ENCODE assay signal across 27 cellular contexts in the genomic region with DNA sequence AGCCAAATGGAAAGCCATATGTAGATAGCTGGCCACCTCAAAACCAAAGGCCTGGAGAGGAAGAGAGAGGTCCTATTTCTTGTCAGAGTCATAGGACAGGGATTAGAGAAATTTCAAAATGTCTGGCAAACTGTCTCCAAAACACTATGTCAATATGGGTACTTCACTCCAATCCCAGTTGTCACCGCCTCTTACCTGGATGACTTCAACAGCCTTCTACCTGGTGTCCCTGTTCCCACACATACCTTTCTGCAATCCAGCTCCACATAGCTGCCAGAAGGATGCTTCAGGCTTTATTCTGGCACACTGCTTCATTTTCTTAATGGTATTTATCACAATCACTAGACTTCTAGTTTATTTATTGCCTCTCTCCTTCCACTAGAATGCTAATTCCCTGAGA. TPM values are rescaled to one million over a fixed set of nuclear protein-coding genes. Genes with fewer than 3 reads are reported as not detected.
"Had no signal": no experiment of that assay in that cellular context is flagged by ENCODE, and none has a peak within 500 bp of the region (broad histone marks: within the 10 kb centered on the region; RNA-seq: fewer than 3 reads in every experiment).

No MANE protein-coding gene starts in this region.

- H3K4me1 ChIP-seq: foreskin keratinocyte, gastroesophageal sphincter, heart left ventricle, left lung, prostate gland, testis, transverse colon had no signal

- H3K79me2 ChIP-seq: hepatocyte had no signal

- H3K27me3 ChIP-seq: esophagus muscularis mucosa, gastroesophageal sphincter, left lung, sigmoid colon, stomach, testis had no signal

- H3K4me3 Mint-ChIP-seq: naive thymus-derived CD8-positive, alpha-beta T cell; nephron progenitor cell; stimulated activated effector memory CD8-positive, alpha-beta T cell treated with anti-CD3 and anti-CD28 coated beads, Interleukin-12 subunit alpha, Interleukin-12 subunit beta, amount 100 ng/mL, for 72 hours had no signal

- H3K36me3 Mint-ChIP-seq: naive thymus-derived CD8-positive, alpha-beta T cell; stimulated activated effector memory CD8-positive, alpha-beta T cell treated with anti-CD3 and anti-CD28 coated beads, Interleukin-12 subunit alpha, Interleukin-12 subunit beta, amount 100 ng/mL, for 72 hours had no signal

- H3K4me1 Mint-ChIP-seq: naive thymus-derived CD8-positive, alpha-beta T cell; nephron progenitor cell; stimulated activated effector memory CD8-positive, alpha-beta T cell treated with anti-CD3 and anti-CD28 coated beads, Interleukin-12 subunit alpha, Interleukin-12 subunit beta, amount 100 ng/mL, for 72 hours had no signal

- ATAC-seq: foreskin keratinocyte; gastroesophageal sphincter; heart left ventricle; left cardiac atrium; left lung; naive thymus-derived CD8-positive, alpha-beta T cell; right cardiac atrium; stimulated activated effector memory CD8-positive, alpha-beta T cell treated with anti-CD3 and anti-CD28 coated beads, Interleukin-12 subunit alpha, Interleukin-12 subunit beta, amount 100 ng/mL, for 72 hours had no signal

- H3K36me3 ChIP-seq: esophagus muscularis mucosa, gastroesophageal sphincter, heart left ventricle, left lung, prostate gland, sigmoid colon, stomach, transverse colon had no signal

- H3K4me2 ChIP-seq: hepatocyte had no signal

- H3K27ac Mint-ChIP-seq: naive thymus-derived CD8-positive, alpha-beta T cell; nephron progenitor cell; stimulated activated effector memory CD8-positive, alpha-beta T cell treated with anti-CD3 and anti-CD28 coated beads, Interleukin-12 subunit alpha, Interleukin-12 subunit beta, amount 100 ng/mL, for 72 hours had no signal

- H3K27ac ChIP-seq: esophagus muscularis mucosa, foreskin keratinocyte, gastroesophageal sphincter, heart left ventricle, hepatocyte, left lung, prostate gland, stomach, testis, transverse colon had no signal

- DNase-seq: effector CD8-positive, alpha-beta T cell; foreskin keratinocyte; heart left ventricle; left cardiac atrium; left lung; mammary epithelial cell; mesendoderm; midbrain; naive thymus-derived CD8-positive, alpha-beta T cell; nephron progenitor cell; nucleus accumbens; right cardiac atrium; sigmoid colon; stimulated activated CD4-positive, alpha-beta T cell treated with anti-CD3 and anti-CD28 coated beads, Interleukin-2, amount 100 ng/mL, for 24 hours; stimulated activated CD4-positive, alpha-beta T cell treated with anti-CD3 and anti-CD28 coated beads, Interleukin-4, amount 100 ng/mL, for 24 hours; stimulated activated naive CD4-positive, alpha-beta T cell treated with Interleukin-2 at 50 U/mL for 16 hours; stomach; substantia nigra; testis; transverse colon had no signal

- H3K4me3 ChIP-seq: esophagus muscularis mucosa, gastroesophageal sphincter, heart left ventricle, hepatocyte, left lung, prostate gland, sigmoid colon, stomach, testis, transverse colon had no signal

- H3K9me3 ChIP-seq: esophagus muscularis mucosa, gastroesophageal sphincter, heart left ventricle, left lung, prostate gland, sigmoid colon, stomach, testis, transverse colon had no signal

- H3K9me3 Mint-ChIP-seq: naive thymus-derived CD8-positive, alpha-beta T cell; nephron progenitor cell; stimulated activated effector memory CD8-positive, alpha-beta T cell treated with anti-CD3 and anti-CD28 coated beads, Interleukin-12 subunit alpha, Interleukin-12 subunit beta, amount 100 ng/mL, for 72 hours had no signal

- H2AFZ ChIP-seq: hepatocyte had no signal

RNA-seq across cellular contexts. Expression of gene PTGER3, which starts 14.5 kb away (rescaled TPM):
- total RNA-seq: endothelial cell of umbilical vein, foreskin keratinocyte, mammary epithelial cell, osteocyte had no signal
- polyA plus RNA-seq: foreskin keratinocyte; mammary epithelial cell; naive thymus-derived CD8-positive, alpha-beta T cell had no signal
